ENCODE assay signal across 8 cellular contexts in the genomic region with DNA sequence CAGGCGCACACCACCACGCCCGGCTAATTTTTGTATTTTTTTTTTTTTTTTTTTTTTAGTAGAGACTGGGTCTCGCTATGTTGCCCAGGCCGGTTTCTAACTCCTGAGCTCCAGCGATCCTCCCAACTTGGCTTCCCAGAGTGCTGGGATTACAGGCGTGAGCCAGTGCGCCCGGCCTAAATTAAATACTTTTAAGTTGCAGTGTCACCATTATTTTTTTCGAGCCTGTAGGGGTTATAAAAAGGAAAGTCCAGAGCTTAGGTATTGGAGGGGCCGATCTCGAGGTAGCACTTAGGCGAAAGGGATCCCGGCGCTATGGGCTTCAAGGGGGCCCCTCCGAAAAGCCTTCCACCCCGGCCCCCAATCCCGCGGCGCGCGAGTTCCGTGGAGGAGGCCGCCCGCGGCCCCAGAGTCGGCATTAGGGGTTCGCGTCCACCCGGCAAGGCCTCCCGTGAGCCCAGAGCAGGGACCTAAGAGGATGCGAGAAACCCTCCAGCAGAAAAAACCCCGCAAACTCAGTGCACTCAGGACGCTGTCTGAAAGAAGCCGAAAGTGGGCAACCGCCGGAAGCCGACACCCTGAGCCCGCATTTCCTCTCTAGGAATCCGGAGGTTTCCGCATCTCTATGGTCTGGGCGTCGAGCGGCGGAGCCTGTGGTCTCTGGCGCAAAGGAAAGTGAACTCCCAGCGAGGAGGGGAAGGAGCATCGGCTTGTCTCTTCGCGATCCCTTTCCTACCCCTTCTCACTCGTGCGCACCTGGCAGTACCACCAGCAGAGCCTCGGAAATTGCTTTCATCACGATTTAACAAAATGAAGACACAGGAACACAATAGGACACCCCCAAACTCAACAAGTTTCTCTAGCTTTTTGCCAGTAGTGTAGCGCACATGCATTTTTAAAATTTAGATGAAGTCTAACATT. TPM values are rescaled to one million over a fixed set of nuclear protein-coding genes. Genes with fewer than 3 reads are reported as not detected.
DNase-seq lines count a peak whose midpoint lies in the region; ATAC-seq and TF ChIP-seq lines count a peak whose summit lies in the region.

No MANE protein-coding gene starts in this region.

- H3K27ac ChIP-seq in ovary = peak overlapping the region; percentile 70 to 83
- H3K27ac ChIP-seq in thymus (ENCODE audit: low read depth) = peak overlapping the region; percentile 99

- peaks cover 1% of the 10 kb centered on the region for H3K9me3 Mint-ChIP-seq in activated naive CD8-positive, alpha-beta T cell treated with anti-CD3 and anti-CD28 coated beads for 36 hours

- no peak for TF ChIP-seq EP300 in ovary (IDR thresholded peaks at IDR 0.05)

- H3K36me3 ChIP-seq in ovary (no peaks in the 10 kb centered on the region), thymus (ENCODE audit: control insufficient read depth, insufficient read depth) (no peaks in the 10 kb centered on the region)

- peak; percentile 67 for TF ChIP-seq POLR2A in NB4 (IDR thresholded peaks at IDR 0.05; ENCODE audit: extremely low read depth, insufficient read length)
- peak; percentile 32 for TF ChIP-seq POLR2A in ovary (IDR thresholded peaks at IDR 0.05)

- intact Hi-C loops in Right ventricle myocardium superior (cut with DNase I) (no loop called here), ovary (cut with DNase I) (no loop called here)

- H3K27me3 ChIP-seq in ovary (no peaks in the 10 kb centered on the region), thymus (ENCODE audit: control insufficient read depth, insufficient read depth) (no peaks in the 10 kb centered on the region)

- H3K4me3 Mint-ChIP-seq in activated naive CD8-positive, alpha-beta T cell treated with anti-CD3 and anti-CD28 coated beads for 36 hours = peak overlapping the region; percentile 81

- H3K27ac Mint-ChIP-seq in activated naive CD8-positive, alpha-beta T cell treated with anti-CD3 and anti-CD28 coated beads for 36 hours = peak overlapping the region; percentile 96

- peak; percentile 94 for ATAC-seq in Right ventricle myocardium superior (ENCODE audit: poor library complexity)

- 4 to 6% (median 5%) methylated on average over 46 to 53 of the region's 55 CpGs for WGBS in ovary, 3 donors
- 9% methylated on average over 55 of the region's 55 CpGs for WGBS in thymus

- H3K4me1 ChIP-seq in ovary (ENCODE audit: insufficient read depth) (peaks cover 4% of the 10 kb centered on the region), thymus (ENCODE audit: control insufficient read depth, insufficient read depth, low read length) (peaks cover 7% of the 10 kb centered on the region)

- H3K36me3 Mint-ChIP-seq in activated naive CD8-positive, alpha-beta T cell treated with anti-CD3 and anti-CD28 coated beads for 36 hours = no peaks in the 10 kb centered on the region

- H3K9me3 ChIP-seq in ovary (no peaks in the 10 kb centered on the region), thymus (ENCODE audit: control insufficient read depth) (no peaks in the 10 kb centered on the region)

- TF ChIP-seq CTCF in HFF-Myc (IDR thresholded peaks at IDR 0.05; ENCODE audit: low read depth, low read length, missing control alignments) (no peak), NB4 (IDR thresholded peaks at IDR 0.05; ENCODE audit: low read depth, low read length) (no peak), ovary (IDR thresholded peaks at IDR 0.05) (no peak)

- DNase-seq in GDM1 (lab: John Stamatoyannopoulos, UW) = peak; percentile 85
- DNase-seq in HFF-Myc (ENCODE audit: extremely low read depth, low read depth) = peak; percentile 84
- peak; percentile 92 for DNase-seq in NB4 (ENCODE audit: low read depth)
- DNase-seq in SKM-1 (lab: John Stamatoyannopoulos, UW; ENCODE audit: unreplicated experiment) = peak; percentile 86
- DNase-seq in activated naive CD8-positive, alpha-beta T cell treated with anti-CD3 and anti-CD28 coated beads for 36 hours = peak; percentile 85
- DNase-seq in Right ventricle myocardium superior = peak; percentile 89
- DNase-seq in ovary = peak; percentile 82 to 87 (median 85)

- peaks cover 6% of the 10 kb centered on the region for H3K27me3 Mint-ChIP-seq in activated naive CD8-positive, alpha-beta T cell treated with anti-CD3 and anti-CD28 coated beads for 36 hours

- peaks cover 27% of the 10 kb centered on the region for H3K4me1 Mint-ChIP-seq in activated naive CD8-positive, alpha-beta T cell treated with anti-CD3 and anti-CD28 coated beads for 36 hours

- peak overlapping the region; percentile 49 for H3K4me3 ChIP-seq in HFF-Myc (replicated peaks; ENCODE audit: low read depth, low read length)
- H3K4me3 ChIP-seq in NB4 (ENCODE audit: low read depth, low read length) = peak overlapping the region; percentile 61
- H3K4me3 ChIP-seq in ovary = peak overlapping the region; percentile 51
- peak overlapping the region; percentile 92 for H3K4me3 ChIP-seq in thymus (ENCODE audit: low read length)

RNA-seq across cellular contexts. Expression of gene RGS9, which starts 14.1 kb away (rescaled TPM):
- 1 to 10 TPM; 1.2 TPM for total RNA-seq in activated naive CD8-positive, alpha-beta T cell treated with anti-CD3 and anti-CD28 coated beads for 36 hours
- total RNA-seq in Right ventricle myocardium superior (2.4 TPM), ovary (10 to 100 TPM in 3 of 7 donors, 1 to 10 TPM in 4; 5.3 to 15.7 (median 9.1) TPM)
- polyA plus RNA-seq in ovary (10 to 100 TPM in 1 of 2 donors, 1 to 10 TPM in 1; 5.4 to 11.5 TPM), thymus (2.6 TPM)

Comparison
In these comparisons a context has a peak if more than half of its experiments do, and no peak if none do; other contexts are left out.
1. Peak in every context shown above with its lines: DNase-seq, ATAC-seq, H3K4me3 ChIP-seq and H3K27ac ChIP-seq.